Comparison of ENCODE assay signal across 8 cellular contexts in genomic region chr11:66694732-66695207, GRCh38. TPM values are rescaled to one million over a fixed set of nuclear protein-coding genes. Genes with fewer than 3 reads are reported as not detected.
DNase-seq lines count a peak whose midpoint lies in the region; ATAC-seq and TF ChIP-seq lines count a peak whose summit lies in the region.

No MANE protein-coding gene starts in this region.

- no peak overlapping the region for H3K4me3 Mint-ChIP-seq in endodermal cell

- H3K27ac ChIP-seq in endodermal cell (ENCODE audit: low read depth, low read length) = no peak overlapping the region
- H3K27ac ChIP-seq in mesenchymal stem cell (ENCODE audit: low read length, poor library complexity, severe bottlenecking) = peak overlapping the region; percentile 64

- no peak overlapping the region for H3K23ac ChIP-seq in mesenchymal stem cell (ENCODE audit: low read length in 2 of 2)

- H3K9me3 ChIP-seq in endodermal cell (ENCODE audit: control insufficient read depth, low read length) (no peaks in the 10 kb centered on the region), mesenchymal stem cell (ENCODE audit: control insufficient read depth, low read length) (peaks cover 13% of the 10 kb centered on the region)

- no peak overlapping the region for H3K4ac ChIP-seq in mesenchymal stem cell (ENCODE audit: low read depth in 1 of 2, low read length in 2 of 2)

- H3K79me1 ChIP-seq in mesenchymal stem cell (replicated peaks; ENCODE audit: low read length, poor library complexity, severe bottlenecking) = peaks cover 10% of the 10 kb centered on the region

- H3K36me3 Mint-ChIP-seq in endodermal cell (ENCODE audit: low read depth) = peaks cover 28% of the 10 kb centered on the region

- no peak overlapping the region for H2BK5ac ChIP-seq in mesenchymal stem cell (ENCODE audit: low read depth, low read length, poor library complexity, severe bottlenecking)

- H3K4me1 Mint-ChIP-seq in endodermal cell = no peaks in the 10 kb centered on the region

- H3K27me3 Mint-ChIP-seq in endodermal cell (ENCODE audit: insufficient read depth) = no peaks in the 10 kb centered on the region

- H2AK5ac ChIP-seq in mesenchymal stem cell (ENCODE audit: low read length, severe bottlenecking) = no peak overlapping the region

- peak; percentile 98 for DNase-seq in ELF-1 (ENCODE audit: low read depth, low spot score)
- DNase-seq in HuH-7.5 (ENCODE audit: low spot score) = peak; percentile 100
- DNase-seq in NOMO-1 treated with dmso at 0.1 percent for 144 hours (lab: John Stamatoyannopoulos, UW; ENCODE audit: unreplicated experiment) = peak; percentile 78
- peak; percentile 92 for DNase-seq in activated CD8-positive, alpha-beta memory T cell treated with anti-CD3 and anti-CD28 coated beads for 24 hours
- peak; percentile 98 for DNase-seq in endodermal cell
- peak; percentile 98 for DNase-seq in mesenchymal stem cell
- DNase-seq in stimulated activated CD8-positive, alpha-beta memory T cell treated with anti-CD3 and anti-CD28 coated beads, Interleukin-2, amount 100 ng/mL, for 1 hour (ENCODE audit: low read depth in 2 of 2) = peak; percentile 56 to 74

- H2BK12ac ChIP-seq in mesenchymal stem cell (ENCODE audit: low read length in 2 of 2) = no peak overlapping the region

- no peak overlapping the region for H2AFZ ChIP-seq in mesenchymal stem cell (ENCODE audit: low read depth, low read length)

- H3K9ac ChIP-seq in endodermal cell (ENCODE audit: extremely low read depth, low read length, poor library complexity, severe bottlenecking) = no peak overlapping the region
- peak overlapping the region; percentile 57 for H3K9ac ChIP-seq in mesenchymal stem cell (ENCODE audit: low read length)

- no peaks in the 10 kb centered on the region for H3K27me3 ChIP-seq in endodermal cell (ENCODE audit: control insufficient read depth, insufficient read depth, low read length, poor library complexity, severe bottlenecking)
- H3K27me3 ChIP-seq in mesenchymal stem cell (ENCODE audit: control insufficient read depth in 1 of 2, insufficient read depth in 1 of 2, low read length in 2 of 2) = no peaks in the 10 kb centered on the region

- peaks cover under 1% of the 10 kb centered on the region for H3K9me3 Mint-ChIP-seq in endodermal cell

- no peak overlapping the region for H2BK120ac ChIP-seq in mesenchymal stem cell (ENCODE audit: low read depth, low read length)

- peak; percentile 98 for TF ChIP-seq CTCF in endodermal cell (conservative IDR thresholded peaks at IDR 0.05)

- H4K91ac ChIP-seq in mesenchymal stem cell (ENCODE audit: low read length) = no peak overlapping the region

- ATAC-seq in HG03460 (IDR thresholded peaks at IDR 0.05; ENCODE audit: unreplicated experiment) = no peak

- no peak overlapping the region for H3K14ac ChIP-seq in mesenchymal stem cell (ENCODE audit: low read length in 2 of 2)

- WGBS in endodermal cell (ENCODE audit: insufficient coverage in 1 of 2, insufficient read length in 1 of 2), 2 experiments = 33 to 44% methylated on average over 6 of the region's 6 CpGs
- WGBS in mesenchymal stem cell = 28% methylated on average over 6 of the region's 6 CpGs

- H3K4me1 ChIP-seq in endodermal cell (ENCODE audit: control insufficient read depth, insufficient read depth, low read length) = no peaks in the 10 kb centered on the region
- H3K4me1 ChIP-seq in mesenchymal stem cell (ENCODE audit: control insufficient read depth, insufficient read depth, low read depth, low read length) = no peaks in the 10 kb centered on the region

- peak overlapping the region; percentile 74 for H4K8ac ChIP-seq in mesenchymal stem cell (ENCODE audit: low read length)

- H3K36me3 ChIP-seq in endodermal cell (ENCODE audit: control insufficient read depth, insufficient read depth, low read length) (peaks cover 56% of the 10 kb centered on the region), mesenchymal stem cell (ENCODE audit: control insufficient read depth in 1 of 2, insufficient read depth in 2 of 2, low read depth in 1 of 2, low read length in 2 of 2) (peaks cover 0 to 92% of the 10 kb centered on the region in 2 experiments)

- no peak overlapping the region for H3K4me2 ChIP-seq in mesenchymal stem cell (ENCODE audit: low read length, poor library complexity, severe bottlenecking)

- peak overlapping the region; percentile 78 for H3K27ac Mint-ChIP-seq in endodermal cell

- H2BK15ac ChIP-seq in mesenchymal stem cell (ENCODE audit: low read depth, poor library complexity, severe bottlenecking) = no peak overlapping the region

- no peak overlapping the region for H3K18ac ChIP-seq in mesenchymal stem cell (ENCODE audit: low read depth in 1 of 2, low read length in 2 of 2)

- H3K4me3 ChIP-seq in endodermal cell (ENCODE audit: low read length) (no peak overlapping the region), mesenchymal stem cell (ENCODE audit: insufficient read depth in 1 of 2, low read depth in 1 of 2, low read length in 2 of 2) (no peak overlapping the region)

RNA-seq across cellular contexts. Expression of gene RBM4B, which starts 17.1 kb away (rescaled TPM):
- 10 to 100 TPM; 23.3 to 28.5 TPM for total RNA-seq in endodermal cell
- 48.4 TPM for polyA plus RNA-seq in endodermal cell (2013, experiment 1 of 2)
- polyA plus RNA-seq in endodermal cell (2013, experiment 2 of 2) = 41.6 TPM
- polyA plus RNA-seq in mesenchymal stem cell (2013, experiment 1 of 2) = 20.3 TPM
- polyA plus RNA-seq in mesenchymal stem cell (2013, experiment 2 of 2) = 19.6 TPM

RNA-seq across cellular contexts. Expression of gene SPTBN2, which starts 34.2 kb away (rescaled TPM):
- 10 to 100 TPM; 36.0 to 46.0 TPM for total RNA-seq in endodermal cell
- polyA plus RNA-seq in endodermal cell (2013, experiment 1 of 2) = 39.9 TPM
- polyA plus RNA-seq in endodermal cell (2013, experiment 2 of 2) = 31.3 TPM
- polyA plus RNA-seq in mesenchymal stem cell (2013, experiment 1 of 2) = 0.14 TPM
- 0.10 TPM for polyA plus RNA-seq in mesenchymal stem cell (2013, experiment 2 of 2)

RNA-seq across cellular contexts. Expression of gene RBM4, which starts 56.3 kb away (rescaled TPM):
- 100 to 1,000 TPM; 151 to 191 TPM for total RNA-seq in endodermal cell
- 176 TPM for polyA plus RNA-seq in endodermal cell (2013, experiment 1 of 2)
- polyA plus RNA-seq in endodermal cell (2013, experiment 2 of 2) = 157 TPM
- 94.6 TPM for polyA plus RNA-seq in mesenchymal stem cell (2013, experiment 1 of 2)
- polyA plus RNA-seq in mesenchymal stem cell (2013, experiment 2 of 2) = 98.2 TPM
